Comparison of ENCODE assay signal across 17 cellular contexts in the genomic region with DNA sequence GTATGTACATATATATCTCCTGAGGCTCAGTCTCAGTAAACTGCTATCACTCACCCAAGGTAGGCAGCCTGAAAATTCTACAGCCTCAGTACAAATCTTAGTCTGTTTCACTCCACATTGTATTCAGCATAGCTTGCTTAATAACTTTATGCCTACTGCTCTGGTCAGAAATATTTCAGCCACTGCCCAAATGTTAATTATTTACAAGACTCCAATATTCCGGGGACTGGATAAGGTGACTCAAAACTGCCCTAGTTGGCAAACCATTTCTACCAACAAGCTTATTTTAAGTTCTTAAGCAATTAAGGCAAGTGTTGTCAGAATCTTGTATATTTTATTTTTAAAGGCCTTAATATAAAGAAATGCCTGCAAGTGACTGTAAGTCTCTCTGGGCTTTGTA.
A peak's percentile ranks its signal among the peaks of the same experiment; 100 is the strongest.
DNase-seq lines count a peak whose midpoint lies in the region; ATAC-seq lines count a peak whose summit lies in the region.
"Had no signal": no experiment of that assay in that cellular context is flagged by ENCODE, and none has a peak within 500 bp of the region (broad histone marks: within the 10 kb centered on the region; RNA-seq: fewer than 3 reads in every experiment).

No MANE protein-coding gene starts in this region.

- no peak overlapping the region for H3K27ac ChIP-seq in mesenchymal stem cell (ENCODE audit: low read length, poor library complexity, severe bottlenecking)
- H3K27ac ChIP-seq: C4-2B had no signal

- no peak overlapping the region for H2AK5ac ChIP-seq in mesenchymal stem cell (ENCODE audit: low read length, severe bottlenecking)

- no peak overlapping the region for H4K91ac ChIP-seq in mesenchymal stem cell (ENCODE audit: low read length)

- no peaks in the 10 kb centered on the region for H3K79me1 ChIP-seq in mesenchymal stem cell (replicated peaks; ENCODE audit: low read length, poor library complexity, severe bottlenecking)

- no peak overlapping the region for H3K4ac ChIP-seq in mesenchymal stem cell (ENCODE audit: low read depth in 1 of 2, low read length in 2 of 2)

- no CpG with 5 or more reads among the region's 1 CpG for WGBS in mesenchymal stem cell

- H3K27me3 ChIP-seq in mesenchymal stem cell (ENCODE audit: control insufficient read depth in 1 of 2, insufficient read depth in 1 of 2, low read length in 2 of 2) = no peaks in the 10 kb centered on the region

- H2BK120ac ChIP-seq in mesenchymal stem cell (ENCODE audit: low read depth, low read length) = no peak overlapping the region

- H2BK15ac ChIP-seq in mesenchymal stem cell (ENCODE audit: low read depth, poor library complexity, severe bottlenecking) = no peak overlapping the region

- H3K4me2 ChIP-seq in mesenchymal stem cell (ENCODE audit: low read length, poor library complexity, severe bottlenecking) = no peak overlapping the region

- no peaks in the 10 kb centered on the region for H3K4me1 ChIP-seq in mesenchymal stem cell (ENCODE audit: control insufficient read depth, insufficient read depth, low read depth, low read length)
- H3K4me1 ChIP-seq: Caco-2 had no signal

- no peaks in the 10 kb centered on the region for H3K9me3 ChIP-seq in mesenchymal stem cell (ENCODE audit: control insufficient read depth, low read length)
- H3K9me3 ChIP-seq: Caco-2 had no signal

- H3K14ac ChIP-seq in mesenchymal stem cell (ENCODE audit: low read length in 2 of 2) = no peak overlapping the region

- DNase-seq in HK-2 (ENCODE audit: unreplicated experiment) = peak; percentile 2
- peak; percentile 59 for DNase-seq in glomerular visceral epithelial cell (ENCODE audit: extremely low spot score)
- DNase-seq in left kidney (ENCODE audit: low read depth, low spot score) = peak; percentile 2
- DNase-seq in NCI-H1417 treated with DMSO at 0.1 percent for 48 hours (lab: John Stamatoyannopoulos, UW) = no peak
- no peak for DNase-seq in mesenchymal stem cell
- DNase-seq: AML-193; Caco-2; CD4-positive, alpha-beta T cell; DMS153; DMS79; GDM1; GOT3; H7 had no signal

- no peak overlapping the region for H2BK12ac ChIP-seq in mesenchymal stem cell (ENCODE audit: low read length in 2 of 2)

- H3K9ac ChIP-seq in mesenchymal stem cell (ENCODE audit: low read length) = no peak overlapping the region

- H2BK5ac ChIP-seq in mesenchymal stem cell (ENCODE audit: low read depth, low read length, poor library complexity, severe bottlenecking) = no peak overlapping the region

- no peak overlapping the region for H3K4me3 ChIP-seq in mesenchymal stem cell (ENCODE audit: insufficient read depth in 1 of 2, low read depth in 1 of 2, low read length in 2 of 2)

- H2AFZ ChIP-seq in mesenchymal stem cell (ENCODE audit: low read depth, low read length) = no peak overlapping the region

- H3K36me3 ChIP-seq in mesenchymal stem cell (ENCODE audit: control insufficient read depth in 1 of 2, insufficient read depth in 2 of 2, low read depth in 1 of 2, low read length in 2 of 2) = no peaks in the 10 kb centered on the region

- H4K8ac ChIP-seq in mesenchymal stem cell (ENCODE audit: low read length) = no peak overlapping the region

- H3K18ac ChIP-seq in mesenchymal stem cell (ENCODE audit: low read depth in 1 of 2, low read length in 2 of 2) = no peak overlapping the region

- H3K23ac ChIP-seq in mesenchymal stem cell (ENCODE audit: low read length in 2 of 2) = no peak overlapping the region

- ATAC-seq in GM21619 (IDR thresholded peaks at IDR 0.05; ENCODE audit: unreplicated experiment) (no peak), GM21576 (IDR thresholded peaks at IDR 0.05; ENCODE audit: unreplicated experiment) (no peak)
- ATAC-seq: HCT116 had no signal

Comparison
In these comparisons a context has a peak if more than half of its experiments do, and no peak if none do; other contexts are left out.
1. DNase-seq: peak in HK-2 (single experiment), glomerular visceral epithelial cell (single experiment) and left kidney (single experiment); none in NCI-H1417 treated with DMSO at 0.1 percent for 48 hours (single experiment) and mesenchymal stem cell (single experiment).